Comparison of ENCODE assay signal across 9 cellular contexts in the genomic region with DNA sequence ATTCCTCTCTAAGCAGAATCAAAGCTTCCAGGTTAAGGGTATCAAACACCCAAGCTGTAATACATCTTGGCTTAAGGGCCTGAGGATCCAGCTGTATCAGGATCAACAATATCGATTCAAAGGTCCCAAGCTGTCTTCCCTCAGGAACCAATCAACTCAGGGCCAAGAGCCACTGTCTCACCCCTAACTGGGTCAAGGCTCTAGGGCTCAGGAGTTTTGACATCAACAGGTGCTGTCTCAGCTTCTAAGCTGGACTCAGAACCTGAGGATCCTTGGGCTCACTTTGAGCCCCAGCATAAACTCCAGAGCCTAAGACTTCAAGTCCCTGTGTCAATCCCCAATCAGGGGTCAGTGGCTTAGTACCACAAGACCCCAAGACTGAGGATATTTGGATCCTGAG. TPM values are rescaled to one million over a fixed set of nuclear protein-coding genes. Genes with fewer than 3 reads are reported as not detected.
A peak's percentile ranks its signal among the peaks of the same experiment; 100 is the strongest.
DNase-seq lines count a peak whose midpoint lies in the region; ATAC-seq and TF ChIP-seq lines count a peak whose summit lies in the region.
"Had no signal": no experiment of that assay in that cellular context is flagged by ENCODE, and none has a peak within 500 bp of the region (broad histone marks: within the 10 kb centered on the region; RNA-seq: fewer than 3 reads in every experiment).

No MANE protein-coding gene starts in this region.

- H3F3A ChIP-seq in neural cell (ENCODE audit: insufficient read depth, low read length, poor library complexity, severe bottlenecking): peaks cover 5% of the 10 kb centered on the region

- peak overlapping the region; percentile 37; the same call in 1 of the 2 replicates for H2AFZ ChIP-seq in KMS-11 (ENCODE audit: low read depth)
- H2AFZ ChIP-seq in neural cell (ENCODE audit: low read depth, low read length): no peak overlapping the region

- DNase-seq in CD14-positive monocyte (ENCODE audit: low spot score) (no peak), OCI-M2 (lab: John Stamatoyannopoulos, UW; ENCODE audit: unreplicated experiment) (no peak), NCI-H1105 treated with DMSO at 0.1 percent for 48 hours (lab: John Stamatoyannopoulos, UW) (no peak)
- DNase-seq: activated naive CD4-positive, alpha-beta T cell treated with Interleukin-2 at 50 U/mL for 16 hours had no signal

- no peaks in the 10 kb centered on the region for H3K9me3 ChIP-seq in neural cell (ENCODE audit: low read length)

- peak overlapping the region; percentile 88 for H3K4me2 ChIP-seq in KMS-11
- H3K4me2 ChIP-seq in neural cell (ENCODE audit: low read length): peak overlapping the region; percentile 55

- H3K27me3 Mint-ChIP-seq in CD14-positive monocyte (ENCODE audit: low read depth in 3 of 3): peaks cover 0 to 1% (median 0%) of the 10 kb centered on the region in 3 donors
- H3K27me3 Mint-ChIP-seq in dendritic cell treated with granulocyte-macrophage colony-stimulating factor and Interleukin-4, amounts not matched to agents 40 ng/mL and 50 ng/mL, for 4 days: no peaks in the 10 kb centered on the region

- TF ChIP-seq RAD21 in neural cell (conservative IDR thresholded peaks at IDR 0.05): no peak

- peak overlapping the region in 2 of 7 donors; percentile 46 to 68 for H3K27ac Mint-ChIP-seq in CD14-positive monocyte
- H3K27ac Mint-ChIP-seq in dendritic cell treated with granulocyte-macrophage colony-stimulating factor and Interleukin-4, amounts not matched to agents 40 ng/mL and 50 ng/mL, for 4 days: peak overlapping the region; percentile 93

- no peaks in the 10 kb centered on the region for H3K9me2 ChIP-seq in neural cell (ENCODE audit: insufficient read depth, low read length)

- H3K36me3 ChIP-seq in KMS-11 (ENCODE audit: insufficient read depth) (no peaks in the 10 kb centered on the region), neural cell (ENCODE audit: insufficient read depth, low read length) (no peaks in the 10 kb centered on the region)

- H3K27ac ChIP-seq in KMS-11 (peak overlapping the region; percentile 59; the same call in 1 of the 2 replicates), neural cell (ENCODE audit: low read length) (no peak overlapping the region)

- intact Hi-C loops in CD14-positive monocyte (cut with micrococcal nuclease): no loop called here
- intact Hi-C loops in dendritic cell treated with granulocyte-macrophage colony-stimulating factor and Interleukin-4, amounts not matched to agents 40 ng/mL and 50 ng/mL, for 4 days (cut with micrococcal nuclease): no loop called here

- peaks cover 17% of the 10 kb centered on the region for H3K4me1 Mint-ChIP-seq in CD14-positive monocyte
- peaks cover 10% of the 10 kb centered on the region for H3K4me1 Mint-ChIP-seq in dendritic cell treated with granulocyte-macrophage colony-stimulating factor and Interleukin-4, amounts not matched to agents 40 ng/mL and 50 ng/mL, for 4 days (ENCODE audit: low read depth)

- H3K4me3 ChIP-seq in KMS-11 (IDR thresholded peaks at IDR 0.05; ENCODE audit: insufficient read depth, low read depth, low read length) (no peak overlapping the region), neural cell (ENCODE audit: low read length) (peak overlapping the region; percentile 99)

- H3K4me3 Mint-ChIP-seq in CD14-positive monocyte: peak overlapping the region; percentile 82 to 83
- peak overlapping the region; percentile 82 for H3K4me3 Mint-ChIP-seq in dendritic cell treated with granulocyte-macrophage colony-stimulating factor and Interleukin-4, amounts not matched to agents 40 ng/mL and 50 ng/mL, for 4 days

- H3K79me2 ChIP-seq in KMS-11 (ENCODE audit: insufficient read depth, low read depth) (no peaks in the 10 kb centered on the region), neural cell (replicated peaks; ENCODE audit: insufficient read depth, low read length) (no peaks in the 10 kb centered on the region)

- H3K9me3 Mint-ChIP-seq in CD14-positive monocyte: no peaks in the 10 kb centered on the region
- no peaks in the 10 kb centered on the region for H3K9me3 Mint-ChIP-seq in dendritic cell treated with granulocyte-macrophage colony-stimulating factor and Interleukin-4, amounts not matched to agents 40 ng/mL and 50 ng/mL, for 4 days

- ATAC-seq in GM19397 (IDR thresholded peaks at IDR 0.05; ENCODE audit: unreplicated experiment) (no peak), GM18861 (IDR thresholded peaks at IDR 0.05; ENCODE audit: unreplicated experiment) (no peak)

- no peaks in the 10 kb centered on the region for H4K20me1 ChIP-seq in KMS-11 (ENCODE audit: insufficient read depth)
- no peaks in the 10 kb centered on the region for H4K20me1 ChIP-seq in neural cell (ENCODE audit: insufficient read depth)

- peaks cover 7 to 13% of the 10 kb centered on the region in 2 donors for H3K36me3 Mint-ChIP-seq in CD14-positive monocyte
- peaks cover 25% of the 10 kb centered on the region for H3K36me3 Mint-ChIP-seq in dendritic cell treated with granulocyte-macrophage colony-stimulating factor and Interleukin-4, amounts not matched to agents 40 ng/mL and 50 ng/mL, for 4 days (ENCODE audit: low read depth)

- H3K9ac ChIP-seq in KMS-11 (peak overlapping the region; percentile 86), neural cell (ENCODE audit: low read length) (peak overlapping the region; percentile 76)

- peaks cover 33% of the 10 kb centered on the region for H3K4me1 ChIP-seq in KMS-11 (ENCODE audit: low read depth, poor library complexity, severe bottlenecking)

- TF ChIP-seq EP300 in neural cell (conservative IDR thresholded peaks at IDR 0.05; ENCODE audit: poor library complexity, severe bottlenecking): no peak

- H3K27me3 ChIP-seq in KMS-11 (ENCODE audit: insufficient read depth, low read depth) (no peaks in the 10 kb centered on the region), neural cell (ENCODE audit: insufficient read depth, low read depth, low read length) (no peaks in the 10 kb centered on the region)

- no peak for TF ChIP-seq CTCF in CD14-positive monocyte (IDR thresholded peaks at IDR 0.05)
- TF ChIP-seq CTCF in KMS-11 (conservative IDR thresholded peaks at IDR 0.05; ENCODE audit: low read depth, low read length): no peak
- TF ChIP-seq CTCF in neural cell (IDR thresholded peaks at IDR 0.05; ENCODE audit: poor library complexity, severe bottlenecking): no peak

TF ChIP-seq in neural cell, 6 proteins besides CTCF, POLR2A, EP300 and RAD21:
- TF ChIP-seq MXI1 (conservative IDR thresholded peaks at IDR 0.05; ENCODE audit: poor library complexity, severe bottlenecking) (no peak), POLR2AphosphoS5 (IDR thresholded peaks at IDR 0.05) (no peak), TAF1 (IDR thresholded peaks at IDR 0.05; ENCODE audit: low read depth) (no peak), EZH2 (IDR thresholded peaks at IDR 0.05; ENCODE audit: borderline replicate concordance, insufficient read depth, low read length, poor library complexity, severe bottlenecking) (no peak), SMC3 (conservative IDR thresholded peaks at IDR 0.05; ENCODE audit: poor library complexity) (no peak)
- TF ChIP-seq, protein P1, sequence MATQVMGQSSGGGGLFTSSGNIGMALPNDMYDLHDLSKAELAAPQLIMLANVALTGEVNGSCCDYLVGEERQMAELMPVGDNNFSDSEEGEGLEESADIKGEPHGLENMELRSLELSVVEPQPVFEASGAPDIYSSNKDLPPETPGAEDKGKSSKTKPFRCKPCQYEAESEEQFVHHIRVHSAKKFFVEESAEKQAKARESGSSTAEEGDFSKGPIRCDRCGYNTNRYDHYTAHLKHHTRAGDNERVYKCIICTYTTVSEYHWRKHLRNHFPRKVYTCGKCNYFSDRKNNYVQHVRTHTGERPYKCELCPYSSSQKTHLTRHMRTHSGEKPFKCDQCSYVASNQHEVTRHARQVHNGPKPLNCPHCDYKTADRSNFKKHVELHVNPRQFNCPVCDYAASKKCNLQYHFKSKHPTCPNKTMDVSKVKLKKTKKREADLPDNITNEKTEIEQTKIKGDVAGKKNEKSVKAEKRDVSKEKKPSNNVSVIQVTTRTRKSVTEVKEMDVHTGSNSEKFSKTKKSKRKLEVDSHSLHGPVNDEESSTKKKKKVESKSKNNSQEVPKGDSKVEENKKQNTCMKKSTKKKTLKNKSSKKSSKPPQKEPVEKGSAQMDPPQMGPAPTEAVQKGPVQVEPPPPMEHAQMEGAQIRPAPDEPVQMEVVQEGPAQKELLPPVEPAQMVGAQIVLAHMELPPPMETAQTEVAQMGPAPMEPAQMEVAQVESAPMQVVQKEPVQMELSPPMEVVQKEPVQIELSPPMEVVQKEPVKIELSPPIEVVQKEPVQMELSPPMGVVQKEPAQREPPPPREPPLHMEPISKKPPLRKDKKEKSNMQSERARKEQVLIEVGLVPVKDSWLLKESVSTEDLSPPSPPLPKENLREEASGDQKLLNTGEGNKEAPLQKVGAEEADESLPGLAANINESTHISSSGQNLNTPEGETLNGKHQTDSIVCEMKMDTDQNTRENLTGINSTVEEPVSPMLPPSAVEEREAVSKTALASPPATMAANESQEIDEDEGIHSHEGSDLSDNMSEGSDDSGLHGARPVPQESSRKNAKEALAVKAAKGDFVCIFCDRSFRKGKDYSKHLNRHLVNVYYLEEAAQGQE (IDR thresholded peaks at IDR 0.05; ENCODE audit: borderline replicate concordance): no peak

RNA-seq across cellular contexts. Expression of a gene that starts 0.9 kb away (rescaled TPM):
- 1 to 10 TPM; 5.1 to 7.2 TPM for polyA plus RNA-seq in CD14-positive monocyte
- polyA plus RNA-seq in neural cell: 16.2 and 20.9 TPM in 2 replicates
- polyA minus RNA-seq in neural cell: 7.3 and 9.0 TPM in 2 replicates

RNA-seq across cellular contexts. Expression of a gene that starts 7.7 kb away (rescaled TPM):
- polyA plus RNA-seq in CD14-positive monocyte: not detected
- polyA plus RNA-seq in neural cell: not detected in 2 replicates
- not detected in 2 replicates for polyA minus RNA-seq in neural cell

RNA-seq across cellular contexts. Expression of a gene that starts 13.8 kb away (rescaled TPM):
- polyA plus RNA-seq in CD14-positive monocyte (10 to 100 TPM; 51.0 to 53.4 TPM), neural cell (227 and 239 TPM in 2 replicates)
- 78.4 and 104 TPM in 2 replicates for polyA minus RNA-seq in neural cell

RNA-seq across cellular contexts. Expression of a gene that starts 28.2 kb away (rescaled TPM):
- polyA plus RNA-seq in CD14-positive monocyte (under 1 TPM; 0.28 to 0.52 TPM), neural cell (88.0 and 98.6 TPM in 2 replicates)
- polyA minus RNA-seq in neural cell: 112 TPM in 2 replicates

RNA-seq across cellular contexts. Expression of a gene that starts 28.9 kb away (rescaled TPM):
- 1 to 10 TPM; 7.9 to 9.9 TPM for polyA plus RNA-seq in CD14-positive monocyte
- 45.3 and 51.3 TPM in 2 replicates for polyA plus RNA-seq in neural cell
- polyA minus RNA-seq in neural cell: 14.8 and 15.3 TPM in 2 replicates
